In genomic region chr19:50500060-50500752, GRCh38 we compare ENCODE assay signal across 1 cellular context.
TF ChIP-seq lines count a peak whose summit lies in the region.

No MANE protein-coding gene starts in this region.

TF ChIP-seq in HEK293, 187 proteins besides CTCF, POLR2A, EP300 and RAD21 (continued from another document and continues in another):
- TF ChIP-seq, protein P1, sequence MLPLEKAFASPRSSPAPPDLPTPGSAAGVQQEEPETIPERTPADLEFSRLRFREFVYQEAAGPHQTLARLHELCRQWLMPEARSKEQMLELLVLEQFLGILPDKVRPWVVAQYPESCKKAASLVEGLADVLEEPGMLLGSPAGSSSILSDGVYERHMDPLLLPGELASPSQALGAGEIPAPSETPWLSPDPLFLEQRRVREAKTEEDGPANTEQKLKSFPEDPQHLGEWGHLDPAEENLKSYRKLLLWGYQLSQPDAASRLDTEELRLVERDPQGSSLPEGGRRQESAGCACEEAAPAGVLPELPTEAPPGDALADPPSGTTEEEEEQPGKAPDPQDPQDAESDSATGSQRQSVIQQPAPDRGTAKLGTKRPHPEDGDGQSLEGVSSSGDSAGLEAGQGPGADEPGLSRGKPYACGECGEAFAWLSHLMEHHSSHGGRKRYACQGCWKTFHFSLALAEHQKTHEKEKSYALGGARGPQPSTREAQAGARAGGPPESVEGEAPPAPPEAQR (tag by site-specific recombination; IDR thresholded peaks at IDR 0.05), result no peak
- TF ChIP-seq ZNF140 (tag by site-specific recombination; IDR thresholded peaks at IDR 0.05) (no peak), ZNF701 (tag by site-specific recombination; IDR thresholded peaks at IDR 0.05) (no peak), PRDM10 (tag by site-specific recombination; IDR thresholded peaks at IDR 0.05) (no peak), ZNF548 (tag by site-specific recombination; IDR thresholded peaks at IDR 0.05) (no peak), ZNF707 (tag by site-specific recombination; IDR thresholded peaks at IDR 0.05) (no peak), MZF1 (tag by site-specific recombination; IDR thresholded peaks at IDR 0.05; ENCODE audit: borderline replicate concordance) (no peak), ZNF664 (tag by site-specific recombination; IDR thresholded peaks at IDR 0.05) (no peak), ZNF184 (tag by site-specific recombination; IDR thresholded peaks at IDR 0.05) (no peak), ZNF248 (tag by site-specific recombination; IDR thresholded peaks at IDR 0.05) (no peak), ZNF645 (tag by site-specific recombination; IDR thresholded peaks at IDR 0.05) (no peak), ZNF148 (tag by site-specific recombination; IDR thresholded peaks at IDR 0.05; ENCODE audit: borderline replicate concordance) (no peak), HOXA7 (CRISPR knock-in tag; IDR thresholded peaks at IDR 0.05; ENCODE audit: borderline replicate concordance) (no peak), PRDM4 (tag by site-specific recombination; IDR thresholded peaks at IDR 0.05) (no peak), ZNF792 (tag by site-specific recombination; IDR thresholded peaks at IDR 0.05) (no peak), ZIC2 (tag by site-specific recombination; IDR thresholded peaks at IDR 0.05) (peak; percentile 94), ZNF274 (IDR thresholded peaks at IDR 0.05; ENCODE audit: low read length) (no peak), ZNF274 (tag by site-specific recombination; IDR thresholded peaks at IDR 0.05; ENCODE audit: borderline replicate concordance) (no peak), ZEB2 (tag by site-specific recombination; IDR thresholded peaks at IDR 0.05) (peak; percentile 54; the same call in 1 of the 2 replicates), ZNF112 (tag by site-specific recombination; IDR thresholded peaks at IDR 0.05) (no peak), ZNF416 (tag by site-specific recombination; IDR thresholded peaks at IDR 0.05) (no peak), ZNF560 (tag by site-specific recombination; IDR thresholded peaks at IDR 0.05; ENCODE audit: borderline replicate concordance) (no peak), OSR2 (tag by site-specific recombination; IDR thresholded peaks at IDR 0.05) (no peak), WT1 (tag by site-specific recombination; IDR thresholded peaks at IDR 0.05) (no peak), ZNF341 (tag by site-specific recombination; IDR thresholded peaks at IDR 0.05; ENCODE audit: low read depth) (peak; percentile 94), ZBTB48 (tag by site-specific recombination; IDR thresholded peaks at IDR 0.05) (no peak), BCL11B (tag by site-specific recombination; IDR thresholded peaks at IDR 0.05; ENCODE audit: low read depth) (no peak), ZNF624 (tag by site-specific recombination; IDR thresholded peaks at IDR 0.05) (no peak), GLIS2 (tag by site-specific recombination; IDR thresholded peaks at IDR 0.05) (peak; percentile 65), ZNF660 (tag by site-specific recombination; IDR thresholded peaks at IDR 0.05) (no peak), ZNF621 (tag by site-specific recombination; IDR thresholded peaks at IDR 0.05) (no peak), ZNF596 (tag by site-specific recombination; IDR thresholded peaks at IDR 0.05) (peak; percentile 97), IKZF3 (tag by site-specific recombination; IDR thresholded peaks at IDR 0.05) (0 out of 2 replicates have a peak, but pooled peaks have one; percentile 14), GLI2 (tag by site-specific recombination; IDR thresholded peaks at IDR 0.05; ENCODE audit: borderline replicate concordance, low read depth) (no peak), ZNF202 (tag by site-specific recombination; IDR thresholded peaks at IDR 0.05; ENCODE audit: borderline replicate concordance) (peak; percentile 61; the same call in 1 of the 2 replicates), ZNF48 (tag by site-specific recombination; IDR thresholded peaks at IDR 0.05) (no peak)
- TF ChIP-seq, protein P2, sequence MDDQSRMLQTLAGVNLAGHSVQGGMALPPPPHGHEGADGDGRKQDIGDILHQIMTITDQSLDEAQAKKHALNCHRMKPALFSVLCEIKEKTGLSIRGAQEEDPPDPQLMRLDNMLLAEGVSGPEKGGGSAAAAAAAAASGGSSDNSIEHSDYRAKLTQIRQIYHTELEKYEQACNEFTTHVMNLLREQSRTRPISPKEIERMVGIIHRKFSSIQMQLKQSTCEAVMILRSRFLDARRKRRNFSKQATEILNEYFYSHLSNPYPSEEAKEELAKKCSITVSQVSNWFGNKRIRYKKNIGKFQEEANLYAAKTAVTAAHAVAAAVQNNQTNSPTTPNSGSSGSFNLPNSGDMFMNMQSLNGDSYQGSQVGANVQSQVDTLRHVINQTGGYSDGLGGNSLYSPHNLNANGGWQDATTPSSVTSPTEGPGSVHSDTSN (CRISPR knock-in tag; IDR thresholded peaks at IDR 0.05), result no peak
- TF ChIP-seq, protein P3, sequence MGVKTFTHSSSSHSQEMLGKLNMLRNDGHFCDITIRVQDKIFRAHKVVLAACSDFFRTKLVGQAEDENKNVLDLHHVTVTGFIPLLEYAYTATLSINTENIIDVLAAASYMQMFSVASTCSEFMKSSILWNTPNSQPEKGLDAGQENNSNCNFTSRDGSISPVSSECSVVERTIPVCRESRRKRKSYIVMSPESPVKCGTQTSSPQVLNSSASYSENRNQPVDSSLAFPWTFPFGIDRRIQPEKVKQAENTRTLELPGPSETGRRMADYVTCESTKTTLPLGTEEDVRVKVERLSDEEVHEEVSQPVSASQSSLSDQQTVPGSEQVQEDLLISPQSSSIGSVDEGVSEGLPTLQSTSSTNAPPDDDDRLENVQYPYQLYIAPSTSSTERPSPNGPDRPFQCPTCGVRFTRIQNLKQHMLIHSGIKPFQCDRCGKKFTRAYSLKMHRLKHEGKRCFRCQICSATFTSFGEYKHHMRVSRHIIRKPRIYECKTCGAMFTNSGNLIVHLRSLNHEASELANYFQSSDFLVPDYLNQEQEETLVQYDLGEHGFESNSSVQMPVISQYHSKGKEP (tag by site-specific recombination; IDR thresholded peaks at IDR 0.05), result no peak
- TF ChIP-seq, protein P4, sequence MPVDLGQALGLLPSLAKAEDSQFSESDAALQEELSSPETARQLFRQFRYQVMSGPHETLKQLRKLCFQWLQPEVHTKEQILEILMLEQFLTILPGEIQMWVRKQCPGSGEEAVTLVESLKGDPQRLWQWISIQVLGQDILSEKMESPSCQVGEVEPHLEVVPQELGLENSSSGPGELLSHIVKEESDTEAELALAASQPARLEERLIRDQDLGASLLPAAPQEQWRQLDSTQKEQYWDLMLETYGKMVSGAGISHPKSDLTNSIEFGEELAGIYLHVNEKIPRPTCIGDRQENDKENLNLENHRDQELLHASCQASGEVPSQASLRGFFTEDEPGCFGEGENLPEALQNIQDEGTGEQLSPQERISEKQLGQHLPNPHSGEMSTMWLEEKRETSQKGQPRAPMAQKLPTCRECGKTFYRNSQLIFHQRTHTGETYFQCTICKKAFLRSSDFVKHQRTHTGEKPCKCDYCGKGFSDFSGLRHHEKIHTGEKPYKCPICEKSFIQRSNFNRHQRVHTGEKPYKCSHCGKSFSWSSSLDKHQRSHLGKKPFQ (tag by site-specific recombination; IDR thresholded peaks at IDR 0.05), result no peak
- TF ChIP-seq, protein P5, sequence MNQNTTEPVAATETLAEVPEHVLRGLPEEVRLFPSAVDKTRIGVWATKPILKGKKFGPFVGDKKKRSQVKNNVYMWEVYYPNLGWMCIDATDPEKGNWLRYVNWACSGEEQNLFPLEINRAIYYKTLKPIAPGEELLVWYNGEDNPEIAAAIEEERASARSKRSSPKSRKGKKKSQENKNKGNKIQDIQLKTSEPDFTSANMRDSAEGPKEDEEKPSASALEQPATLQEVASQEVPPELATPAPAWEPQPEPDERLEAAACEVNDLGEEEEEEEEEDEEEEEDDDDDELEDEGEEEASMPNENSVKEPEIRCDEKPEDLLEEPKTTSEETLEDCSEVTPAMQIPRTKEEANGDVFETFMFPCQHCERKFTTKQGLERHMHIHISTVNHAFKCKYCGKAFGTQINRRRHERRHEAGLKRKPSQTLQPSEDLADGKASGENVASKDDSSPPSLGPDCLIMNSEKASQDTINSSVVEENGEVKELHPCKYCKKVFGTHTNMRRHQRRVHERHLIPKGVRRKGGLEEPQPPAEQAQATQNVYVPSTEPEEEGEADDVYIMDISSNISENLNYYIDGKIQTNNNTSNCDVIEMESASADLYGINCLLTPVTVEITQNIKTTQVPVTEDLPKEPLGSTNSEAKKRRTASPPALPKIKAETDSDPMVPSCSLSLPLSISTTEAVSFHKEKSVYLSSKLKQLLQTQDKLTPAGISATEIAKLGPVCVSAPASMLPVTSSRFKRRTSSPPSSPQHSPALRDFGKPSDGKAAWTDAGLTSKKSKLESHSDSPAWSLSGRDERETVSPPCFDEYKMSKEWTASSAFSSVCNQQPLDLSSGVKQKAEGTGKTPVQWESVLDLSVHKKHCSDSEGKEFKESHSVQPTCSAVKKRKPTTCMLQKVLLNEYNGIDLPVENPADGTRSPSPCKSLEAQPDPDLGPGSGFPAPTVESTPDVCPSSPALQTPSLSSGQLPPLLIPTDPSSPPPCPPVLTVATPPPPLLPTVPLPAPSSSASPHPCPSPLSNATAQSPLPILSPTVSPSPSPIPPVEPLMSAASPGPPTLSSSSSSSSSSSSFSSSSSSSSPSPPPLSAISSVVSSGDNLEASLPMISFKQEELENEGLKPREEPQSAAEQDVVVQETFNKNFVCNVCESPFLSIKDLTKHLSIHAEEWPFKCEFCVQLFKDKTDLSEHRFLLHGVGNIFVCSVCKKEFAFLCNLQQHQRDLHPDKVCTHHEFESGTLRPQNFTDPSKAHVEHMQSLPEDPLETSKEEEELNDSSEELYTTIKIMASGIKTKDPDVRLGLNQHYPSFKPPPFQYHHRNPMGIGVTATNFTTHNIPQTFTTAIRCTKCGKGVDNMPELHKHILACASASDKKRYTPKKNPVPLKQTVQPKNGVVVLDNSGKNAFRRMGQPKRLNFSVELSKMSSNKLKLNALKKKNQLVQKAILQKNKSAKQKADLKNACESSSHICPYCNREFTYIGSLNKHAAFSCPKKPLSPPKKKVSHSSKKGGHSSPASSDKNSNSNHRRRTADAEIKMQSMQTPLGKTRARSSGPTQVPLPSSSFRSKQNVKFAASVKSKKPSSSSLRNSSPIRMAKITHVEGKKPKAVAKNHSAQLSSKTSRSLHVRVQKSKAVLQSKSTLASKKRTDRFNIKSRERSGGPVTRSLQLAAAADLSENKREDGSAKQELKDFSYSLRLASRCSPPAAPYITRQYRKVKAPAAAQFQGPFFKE (tag by site-specific recombination; IDR thresholded peaks at IDR 0.05; ENCODE audit: borderline replicate concordance), result no peak
